13 cellular contexts compared by ENCODE assay signal in genomic region chr1:154794608-154795007, GRCh38.
A peak's percentile ranks its signal among the peaks of the same experiment; 100 is the strongest.
DNase-seq lines count a peak whose midpoint lies in the region; ATAC-seq, FAIRE-seq and TF ChIP-seq lines count a peak whose summit lies in the region.
"Had no signal": no experiment of that assay in that cellular context is flagged by ENCODE, and none has a peak within 500 bp of the region (broad histone marks: within the 10 kb centered on the region; RNA-seq: fewer than 3 reads in every experiment).

No MANE protein-coding gene starts in this region.

- no peak overlapping the region for H3K27ac ChIP-seq in H1 (ENCODE audit: low read depth, low read length)
- H3K27ac ChIP-seq: 22Rv1, BLaER1 had no signal

- H3K4me3 ChIP-seq in H1 (ENCODE audit: extremely low read depth in 1 of 4, insufficient read depth in 2 of 4, low read depth in 3 of 4, low read length in 4 of 4): no peak overlapping the region
- H3K4me3 ChIP-seq: BLaER1 had no signal

- H3K36me3 ChIP-seq in H1 (ENCODE audit: control insufficient read depth in 2 of 4, insufficient read depth in 4 of 4, low read length in 3 of 4): no peaks in the 10 kb centered on the region
- H3K36me3 ChIP-seq: BLaER1 had no signal

- FAIRE-seq in GM12891 (lab: Jason Lieb, UNC): peak; percentile 73
- no peak for FAIRE-seq in H1 (lab: Jason Lieb, UNC)

- no peak overlapping the region for H3K23ac ChIP-seq in H1 (ENCODE audit: insufficient read length)

- H3K79me1 ChIP-seq in H1 (ENCODE audit: low read depth, low read length): no peaks in the 10 kb centered on the region

- CTCF ChIA-PET in H1 (lab: Charles Lee; ENCODE audit: partially characterized antibody): interaction anchor here (0.6 to 1.3 kb wide), 6 partner anchors 8 to 243 kb away, joined by 3 to 4 read pairs (median 3); no protein-coding TSS in a partner anchor

- no peak overlapping the region for H4K91ac ChIP-seq in H1 (replicated peaks; ENCODE audit: insufficient read length, low read length)

- H2BK12ac ChIP-seq in H1 (ENCODE audit: low read depth, low read length): no peak overlapping the region

- H3K4ac ChIP-seq in H1 (replicated peaks; ENCODE audit: insufficient read length, low read depth, low read length): no peak overlapping the region

- H4K8ac ChIP-seq in H1 (ENCODE audit: extremely low read depth, insufficient read depth, low read length): no peak overlapping the region

- H2BK120ac ChIP-seq in H1 (replicated peaks; ENCODE audit: low read depth, low read length): no peak overlapping the region

- H2BK15ac ChIP-seq in H1 (ENCODE audit: low read length): no peak overlapping the region

- no peak overlapping the region for H3K9ac ChIP-seq in H1 (replicated peaks in 1 of 4; ENCODE audit: extremely low read depth in 1 of 4, low read depth in 3 of 4, low read length in 3 of 4)
- H3K9ac ChIP-seq: BLaER1 had no signal

- no peak overlapping the region for H3K4me2 ChIP-seq in H1 (ENCODE audit: insufficient read depth in 1 of 2, low read depth in 2 of 2, low read length in 2 of 2)
- H3K4me2 ChIP-seq: BLaER1 had no signal

- no peak for ATAC-seq in GM19023 (IDR thresholded peaks at IDR 0.05; ENCODE audit: unreplicated experiment)

- H2BK5ac ChIP-seq in H1 (ENCODE audit: low read depth, low read length): no peak overlapping the region

- no peak overlapping the region for H3K14ac ChIP-seq in H1 (ENCODE audit: insufficient read length)

- no peak for TF ChIP-seq POLR2A in GM12891 (IDR thresholded peaks at IDR 0.05; ENCODE audit: low read depth, low read length)
- TF ChIP-seq POLR2A in H1 (IDR thresholded peaks at IDR 0.05; ENCODE audit: control extremely low read depth in 1 of 2, low read depth in 2 of 2, low read length in 2 of 2): no peak

- no peaks in the 10 kb centered on the region; a peak in 2 of 7 replicates for H3K27me3 ChIP-seq in H1 (replicated peaks in 1 of 4; ENCODE audit: control insufficient read depth in 3 of 4, extremely low read depth in 1 of 4, insufficient read depth in 3 of 4, low read length in 3 of 4)
- H3K27me3 ChIP-seq: BLaER1 had no signal

- H2AK5ac ChIP-seq in H1 (ENCODE audit: low read depth, low read length): no peak overlapping the region

- H3K23me2 ChIP-seq in H1 (ENCODE audit: low read depth, low read length): no peaks in the 10 kb centered on the region

- no peaks in the 10 kb centered on the region for H3K9me3 ChIP-seq in H1 (ENCODE audit: insufficient read depth in 2 of 2, low read depth in 1 of 2, low read length in 1 of 2)
- H3K9me3 ChIP-seq: BLaER1, Caco-2 had no signal

- H2BK20ac ChIP-seq in H1 (ENCODE audit: low read length): no peak overlapping the region

- no peak overlapping the region for H3K56ac ChIP-seq in H1 (replicated peaks; ENCODE audit: insufficient read length, low read depth, low read length)

- peak; percentile 32 for DNase-seq in DMS53 (lab: John Stamatoyannopoulos, UW)
- no peak for DNase-seq in DMS53 treated with DMSO at 0.1 percent for 48 hours (lab: John Stamatoyannopoulos, UW; ENCODE audit: unreplicated experiment)
- no peak for DNase-seq in GM12891 (ENCODE audit: insufficient read length, low spot score)
- DNase-seq in HuH-7.5 (ENCODE audit: low spot score): peak; percentile 35
- no peak for DNase-seq in H1 (ENCODE audit: low read depth in 1 of 2, low spot score in 2 of 2)
- DNase-seq in stimulated activated CD4-positive, alpha-beta T cell treated with anti-CD3 and anti-CD28 coated beads, Interleukin-2, amount 100 ng/mL, for 48 hours: no peak
- DNase-seq in KG1 (lab: John Stamatoyannopoulos, UW): no peak
- DNase-seq: AML-193, Caco-2, H7 had no signal

- H3K4me1 ChIP-seq in H1 (replicated peaks in 1 of 4; ENCODE audit: control insufficient read depth in 3 of 4, insufficient read depth in 4 of 4, low read length in 3 of 4): no peaks in the 10 kb centered on the region
- H3K4me1 ChIP-seq: Caco-2 had no signal

- 81% methylated on average over 3 of the region's 3 CpGs; no CpG with 5 or more reads in 1 of the 2 experiments for WGBS in H1 (ENCODE audit: extremely low coverage in 1 of 2, insufficient coverage in 1 of 2, insufficient read length in 1 of 2, insufficient replicate concordance in 2 of 2, low coverage in 1 of 2, low lambda C conversion rate in 2 of 2, missing lambda C conversion rate in 1 of 2), 2 experiments

- no peak for TF ChIP-seq EP300 in H1 (IDR thresholded peaks at IDR 0.05; ENCODE audit: borderline replicate concordance in 1 of 2, low read depth in 2 of 2, low read length in 2 of 2)

- POLR2A ChIA-PET in H1 (lab: Charles Lee; ENCODE audit: partially characterized antibody): interaction anchor here (1.0 kb wide), 1 partner anchor 20 kb away, joined by 3 read pairs; no protein-coding TSS in a partner anchor

- no peak overlapping the region for H2AFZ ChIP-seq in H1 (ENCODE audit: low read length)

- no peak for TF ChIP-seq CTCF in H1 (IDR thresholded peaks at IDR 0.05; ENCODE audit: control extremely low read depth in 1 of 3, insufficient read depth in 1 of 3, low read depth in 1 of 3, low read length in 3 of 3)

- TF ChIP-seq RAD21 in H1 (IDR thresholded peaks at IDR 0.05 in 1 of 2, conservative IDR thresholded peaks at IDR 0.05 in 1 of 2; ENCODE audit: low read depth in 2 of 2, low read length in 2 of 2): no peak

- no peaks in the 10 kb centered on the region for H4K20me1 ChIP-seq in H1 (replicated peaks in 1 of 2; ENCODE audit: control insufficient read depth in 1 of 2, insufficient read depth in 2 of 2, low read length in 2 of 2)
- H4K20me1 ChIP-seq: BLaER1 had no signal

- no peak overlapping the region for H3K18ac ChIP-seq in H1 (ENCODE audit: extremely low read depth, low read length)

- no peaks in the 10 kb centered on the region for H3K79me2 ChIP-seq in H1 (ENCODE audit: control insufficient read depth in 1 of 2, insufficient read depth in 2 of 2, low read length in 2 of 2)

- no peak overlapping the region for H4K5ac ChIP-seq in H1 (ENCODE audit: insufficient read length, low read depth, low read length)

TF ChIP-seq in GM12891, 5 proteins besides CTCF, POLR2A, EP300 and RAD21:
- TF ChIP-seq SPI1 (IDR thresholded peaks at IDR 0.05; ENCODE audit: low read depth, low read length) (no peak), POU2F2 (IDR thresholded peaks at IDR 0.05; ENCODE audit: low read depth, low read length) (no peak), POLR2AphosphoS5 (IDR thresholded peaks at IDR 0.05; ENCODE audit: low read depth, low read length) (no peak), PAX5 (IDR thresholded peaks at IDR 0.05; ENCODE audit: insufficient read depth, low read length, severe bottlenecking) (no peak)

TF ChIP-seq in H1, 55 proteins besides CTCF, POLR2A, EP300 and RAD21:
- TF ChIP-seq SRF (IDR thresholded peaks at IDR 0.05; ENCODE audit: low read depth, low read length) (0 out of 2 replicates have a peak, but pooled peaks have one; percentile 19), E2F6 (IDR thresholded peaks at IDR 0.05) (no peak), RBBP5 (IDR thresholded peaks at IDR 0.05; ENCODE audit: borderline replicate concordance, low read depth, low read length) (no peak)

Comparison
In these comparisons a context has a peak if more than half of its experiments do, and no peak if none do; other contexts are left out.
1. DNase-seq: peak in DMS53 (single experiment) and HuH-7.5 (single experiment); none in DMS53 treated with DMSO at 0.1 percent for 48 hours (single experiment), GM12891 (single experiment), H1 (0 of 2), stimulated activated CD4-positive, alpha-beta T cell treated with anti-CD3 and anti-CD28 coated beads, Interleukin-2, amount 100 ng/mL, for 48 hours (0 of 2) and KG1 (single experiment).